ENCODE assay signal across 33 cellular contexts in the genomic region with DNA sequence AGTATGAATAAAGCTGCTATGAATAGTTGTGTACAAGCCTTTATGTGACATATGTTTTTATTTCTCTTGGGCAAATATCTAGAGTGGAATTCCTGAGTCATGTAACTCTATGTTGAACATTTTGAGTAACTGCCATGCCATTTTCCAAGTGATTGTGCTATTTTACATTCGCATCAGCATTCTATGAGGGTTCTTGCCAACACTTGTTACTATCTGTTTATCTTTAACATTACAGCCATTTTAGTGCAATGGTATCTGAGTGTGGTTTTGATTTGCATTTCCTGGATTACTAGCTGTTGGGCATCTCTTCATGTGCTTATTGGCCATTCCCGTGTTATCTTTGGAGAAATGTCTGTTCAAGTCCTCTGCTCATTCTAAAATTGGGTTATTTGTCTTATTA. TPM values are rescaled to one million over a fixed set of nuclear protein-coding genes. Genes with fewer than 3 reads are reported as not detected.
"Had no signal": no experiment of that assay in that cellular context is flagged by ENCODE, and none has a peak within 500 bp of the region (broad histone marks: within the 10 kb centered on the region; RNA-seq: fewer than 3 reads in every experiment).

No MANE protein-coding gene starts in this region.

- DNase-seq: colonic mucosa; cortex of kidney; effector CD8-positive, alpha-beta T cell; effector memory CD8-positive, alpha-beta T cell; endodermal cell; erythroblast; esophagus squamous epithelium; foreskin fibroblast; foreskin melanocyte; gastrocnemius medialis; glutamatergic neuron; head of caudate nucleus; heart right ventricle; hippocampal formation; left cardiac atrium; left lung; left ventricle myocardium superior; mesenchymal stem cell; mucosa of descending colon; naive B cell had no signal

- H3K9me3 Mint-ChIP-seq: effector memory CD8-positive, alpha-beta T cell had no signal

- H3K27ac ChIP-seq: colonic mucosa, epithelial cell of prostate, esophagus squamous epithelium, gastrocnemius medialis, heart right ventricle, left lung, lower lobe of right lung had no signal

- H3K4me3 ChIP-seq: colonic mucosa, esophagus squamous epithelium, gastrocnemius medialis, heart right ventricle, left lung, lower lobe of right lung, mucosa of descending colon had no signal

- FAIRE-seq: endometrium, islet of Langerhans, keratinocyte had no signal

- H3K27me3 Mint-ChIP-seq: dendritic cell treated with granulocyte-macrophage colony-stimulating factor and Interleukin-4, amounts not matched to agents 40 ng/mL and 50 ng/mL, for 4 days had no signal

- H3K27ac Mint-ChIP-seq: dendritic cell treated with granulocyte-macrophage colony-stimulating factor and Interleukin-4, amounts not matched to agents 40 ng/mL and 50 ng/mL, for 4 days; effector memory CD8-positive, alpha-beta T cell; endodermal cell; mesothelial cell of epicardium had no signal

- H3K4me1 ChIP-seq: colonic mucosa, esophagus squamous epithelium, gastrocnemius medialis, left lung, lower lobe of right lung had no signal

- H3K4me3 Mint-ChIP-seq: dendritic cell treated with granulocyte-macrophage colony-stimulating factor and Interleukin-4, amounts not matched to agents 40 ng/mL and 50 ng/mL, for 4 days; effector memory CD8-positive, alpha-beta T cell; endodermal cell; mesothelial cell of epicardium; naive B cell had no signal

- H3K36me3 Mint-ChIP-seq: mesothelial cell of epicardium, naive B cell had no signal

- H3K27me3 ChIP-seq: colonic mucosa had no signal

- H3K9me3 ChIP-seq: colonic mucosa, esophagus squamous epithelium, gastrocnemius medialis, lower lobe of right lung, mucosa of descending colon had no signal

- H3K36me3 ChIP-seq: colonic mucosa, esophagus squamous epithelium, gastrocnemius medialis, heart right ventricle, left lung, lower lobe of right lung had no signal

- ATAC-seq: effector memory CD8-positive, alpha-beta T cell; esophagus mucosa; gastrocnemius medialis; heart right ventricle; left cardiac atrium; left lung; left ventricle myocardium superior; lower lobe of right lung; mucosa of descending colon had no signal

RNA-seq across cellular contexts. Expression of a gene that starts 19.1 kb away (rescaled TPM):
- total RNA-seq: dermis microvascular lymphatic vessel endothelial cell, esophagus mucosa, esophagus squamous epithelium, gastrocnemius medialis, glomerular endothelial cell, kidney epithelial cell, left lung, lower lobe of right lung, mesenteric fat pad, myocyte had no signal
- polyA plus RNA-seq: keratinocyte had no signal
